Comparison of ENCODE assay signal across 2 cellular contexts in the genomic region with DNA sequence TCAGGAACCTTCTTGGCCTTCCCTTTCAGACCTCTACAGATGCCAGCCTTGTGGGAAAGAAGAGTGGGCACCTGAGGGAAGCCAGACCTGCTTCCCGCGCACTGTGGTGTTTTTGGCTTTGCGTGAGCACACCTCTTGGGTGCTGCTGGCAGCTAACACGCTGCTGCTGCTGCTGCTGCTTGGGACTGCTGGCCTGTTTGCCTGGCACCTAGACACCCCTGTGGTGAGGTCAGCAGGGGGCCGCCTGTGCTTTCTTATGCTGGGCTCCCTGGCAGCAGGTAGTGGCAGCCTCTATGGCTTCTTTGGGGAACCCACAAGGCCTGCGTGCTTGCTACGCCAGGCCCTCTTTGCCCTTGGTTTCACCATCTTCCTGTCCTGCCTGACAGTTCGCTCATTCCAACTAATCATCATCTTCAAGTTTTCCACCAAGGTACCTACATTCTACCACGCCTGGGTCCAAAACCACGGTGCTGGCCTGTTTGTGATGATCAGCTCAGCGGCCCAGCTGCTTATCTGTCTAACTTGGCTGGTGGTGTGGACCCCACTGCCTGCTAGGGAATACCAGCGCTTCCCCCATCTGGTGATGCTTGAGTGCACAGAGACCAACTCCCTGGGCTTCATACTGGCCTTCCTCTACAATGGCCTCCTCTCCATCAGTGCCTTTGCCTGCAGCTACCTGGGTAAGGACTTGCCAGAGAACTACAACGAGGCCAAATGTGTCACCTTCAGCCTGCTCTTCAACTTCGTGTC.
TF ChIP-seq lines count a peak whose summit lies in the region.

No MANE protein-coding gene starts in this region.

TF ChIP-seq in SK-N-SH, 30 proteins besides CTCF, POLR2A, EP300 and RAD21 (continued from another document):
- TF ChIP-seq, protein P1, sequence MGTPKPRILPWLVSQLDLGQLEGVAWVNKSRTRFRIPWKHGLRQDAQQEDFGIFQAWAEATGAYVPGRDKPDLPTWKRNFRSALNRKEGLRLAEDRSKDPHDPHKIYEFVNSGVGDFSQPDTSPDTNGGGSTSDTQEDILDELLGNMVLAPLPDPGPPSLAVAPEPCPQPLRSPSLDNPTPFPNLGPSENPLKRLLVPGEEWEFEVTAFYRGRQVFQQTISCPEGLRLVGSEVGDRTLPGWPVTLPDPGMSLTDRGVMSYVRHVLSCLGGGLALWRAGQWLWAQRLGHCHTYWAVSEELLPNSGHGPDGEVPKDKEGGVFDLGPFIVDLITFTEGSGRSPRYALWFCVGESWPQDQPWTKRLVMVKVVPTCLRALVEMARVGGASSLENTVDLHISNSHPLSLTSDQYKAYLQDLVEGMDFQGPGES (IDR thresholded peaks at IDR 0.05; ENCODE audit: low read depth, low read length) = no peak
- TF ChIP-seq SMC3 (IDR thresholded peaks at IDR 0.05; ENCODE audit: low read depth, low read length) = no peak
- no peak for TF ChIP-seq JUND (IDR thresholded peaks at IDR 0.05)
- TF ChIP-seq YY1 (IDR thresholded peaks at IDR 0.05; ENCODE audit: low read depth) = no peak
- TF ChIP-seq, protein P2, sequence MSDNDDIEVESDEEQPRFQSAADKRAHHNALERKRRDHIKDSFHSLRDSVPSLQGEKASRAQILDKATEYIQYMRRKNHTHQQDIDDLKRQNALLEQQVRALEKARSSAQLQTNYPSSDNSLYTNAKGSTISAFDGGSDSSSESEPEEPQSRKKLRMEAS (IDR thresholded peaks at IDR 0.05; ENCODE audit: low read depth) = no peak
- no peak for TF ChIP-seq RCOR1 (IDR thresholded peaks at IDR 0.05; ENCODE audit: low read length)

TF ChIP-seq in SK-N-SH treated with all-trans-retinoic acid at 6 μM for 48 hours, 23 proteins besides CTCF, POLR2A, EP300 and RAD21 (continued from another document):
- TF ChIP-seq, protein P3, sequence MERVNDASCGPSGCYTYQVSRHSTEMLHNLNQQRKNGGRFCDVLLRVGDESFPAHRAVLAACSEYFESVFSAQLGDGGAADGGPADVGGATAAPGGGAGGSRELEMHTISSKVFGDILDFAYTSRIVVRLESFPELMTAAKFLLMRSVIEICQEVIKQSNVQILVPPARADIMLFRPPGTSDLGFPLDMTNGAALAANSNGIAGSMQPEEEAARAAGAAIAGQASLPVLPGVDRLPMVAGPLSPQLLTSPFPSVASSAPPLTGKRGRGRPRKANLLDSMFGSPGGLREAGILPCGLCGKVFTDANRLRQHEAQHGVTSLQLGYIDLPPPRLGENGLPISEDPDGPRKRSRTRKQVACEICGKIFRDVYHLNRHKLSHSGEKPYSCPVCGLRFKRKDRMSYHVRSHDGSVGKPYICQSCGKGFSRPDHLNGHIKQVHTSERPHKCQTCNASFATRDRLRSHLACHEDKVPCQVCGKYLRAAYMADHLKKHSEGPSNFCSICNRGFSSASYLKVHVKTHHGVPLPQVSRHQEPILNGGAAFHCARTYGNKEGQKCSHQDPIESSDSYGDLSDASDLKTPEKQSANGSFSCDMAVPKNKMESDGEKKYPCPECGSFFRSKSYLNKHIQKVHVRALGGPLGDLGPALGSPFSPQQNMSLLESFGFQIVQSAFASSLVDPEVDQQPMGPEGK (CRISPR knock-in tag; IDR thresholded peaks at IDR 0.05; ENCODE audit: borderline replicate concordance) = no peak
- no peak for TF ChIP-seq ZNF8 (CRISPR knock-in tag; IDR thresholded peaks at IDR 0.05)
